ENCODE assay signal across 1 cellular context in genomic region chr1:147676306-147677085, GRCh38.
TF ChIP-seq lines count a peak whose summit lies in the region.

No MANE protein-coding gene starts in this region.

TF ChIP-seq in H1, 55 proteins besides CTCF, POLR2A, EP300 and RAD21 (continued from another document):
- TF ChIP-seq, protein P1, sequence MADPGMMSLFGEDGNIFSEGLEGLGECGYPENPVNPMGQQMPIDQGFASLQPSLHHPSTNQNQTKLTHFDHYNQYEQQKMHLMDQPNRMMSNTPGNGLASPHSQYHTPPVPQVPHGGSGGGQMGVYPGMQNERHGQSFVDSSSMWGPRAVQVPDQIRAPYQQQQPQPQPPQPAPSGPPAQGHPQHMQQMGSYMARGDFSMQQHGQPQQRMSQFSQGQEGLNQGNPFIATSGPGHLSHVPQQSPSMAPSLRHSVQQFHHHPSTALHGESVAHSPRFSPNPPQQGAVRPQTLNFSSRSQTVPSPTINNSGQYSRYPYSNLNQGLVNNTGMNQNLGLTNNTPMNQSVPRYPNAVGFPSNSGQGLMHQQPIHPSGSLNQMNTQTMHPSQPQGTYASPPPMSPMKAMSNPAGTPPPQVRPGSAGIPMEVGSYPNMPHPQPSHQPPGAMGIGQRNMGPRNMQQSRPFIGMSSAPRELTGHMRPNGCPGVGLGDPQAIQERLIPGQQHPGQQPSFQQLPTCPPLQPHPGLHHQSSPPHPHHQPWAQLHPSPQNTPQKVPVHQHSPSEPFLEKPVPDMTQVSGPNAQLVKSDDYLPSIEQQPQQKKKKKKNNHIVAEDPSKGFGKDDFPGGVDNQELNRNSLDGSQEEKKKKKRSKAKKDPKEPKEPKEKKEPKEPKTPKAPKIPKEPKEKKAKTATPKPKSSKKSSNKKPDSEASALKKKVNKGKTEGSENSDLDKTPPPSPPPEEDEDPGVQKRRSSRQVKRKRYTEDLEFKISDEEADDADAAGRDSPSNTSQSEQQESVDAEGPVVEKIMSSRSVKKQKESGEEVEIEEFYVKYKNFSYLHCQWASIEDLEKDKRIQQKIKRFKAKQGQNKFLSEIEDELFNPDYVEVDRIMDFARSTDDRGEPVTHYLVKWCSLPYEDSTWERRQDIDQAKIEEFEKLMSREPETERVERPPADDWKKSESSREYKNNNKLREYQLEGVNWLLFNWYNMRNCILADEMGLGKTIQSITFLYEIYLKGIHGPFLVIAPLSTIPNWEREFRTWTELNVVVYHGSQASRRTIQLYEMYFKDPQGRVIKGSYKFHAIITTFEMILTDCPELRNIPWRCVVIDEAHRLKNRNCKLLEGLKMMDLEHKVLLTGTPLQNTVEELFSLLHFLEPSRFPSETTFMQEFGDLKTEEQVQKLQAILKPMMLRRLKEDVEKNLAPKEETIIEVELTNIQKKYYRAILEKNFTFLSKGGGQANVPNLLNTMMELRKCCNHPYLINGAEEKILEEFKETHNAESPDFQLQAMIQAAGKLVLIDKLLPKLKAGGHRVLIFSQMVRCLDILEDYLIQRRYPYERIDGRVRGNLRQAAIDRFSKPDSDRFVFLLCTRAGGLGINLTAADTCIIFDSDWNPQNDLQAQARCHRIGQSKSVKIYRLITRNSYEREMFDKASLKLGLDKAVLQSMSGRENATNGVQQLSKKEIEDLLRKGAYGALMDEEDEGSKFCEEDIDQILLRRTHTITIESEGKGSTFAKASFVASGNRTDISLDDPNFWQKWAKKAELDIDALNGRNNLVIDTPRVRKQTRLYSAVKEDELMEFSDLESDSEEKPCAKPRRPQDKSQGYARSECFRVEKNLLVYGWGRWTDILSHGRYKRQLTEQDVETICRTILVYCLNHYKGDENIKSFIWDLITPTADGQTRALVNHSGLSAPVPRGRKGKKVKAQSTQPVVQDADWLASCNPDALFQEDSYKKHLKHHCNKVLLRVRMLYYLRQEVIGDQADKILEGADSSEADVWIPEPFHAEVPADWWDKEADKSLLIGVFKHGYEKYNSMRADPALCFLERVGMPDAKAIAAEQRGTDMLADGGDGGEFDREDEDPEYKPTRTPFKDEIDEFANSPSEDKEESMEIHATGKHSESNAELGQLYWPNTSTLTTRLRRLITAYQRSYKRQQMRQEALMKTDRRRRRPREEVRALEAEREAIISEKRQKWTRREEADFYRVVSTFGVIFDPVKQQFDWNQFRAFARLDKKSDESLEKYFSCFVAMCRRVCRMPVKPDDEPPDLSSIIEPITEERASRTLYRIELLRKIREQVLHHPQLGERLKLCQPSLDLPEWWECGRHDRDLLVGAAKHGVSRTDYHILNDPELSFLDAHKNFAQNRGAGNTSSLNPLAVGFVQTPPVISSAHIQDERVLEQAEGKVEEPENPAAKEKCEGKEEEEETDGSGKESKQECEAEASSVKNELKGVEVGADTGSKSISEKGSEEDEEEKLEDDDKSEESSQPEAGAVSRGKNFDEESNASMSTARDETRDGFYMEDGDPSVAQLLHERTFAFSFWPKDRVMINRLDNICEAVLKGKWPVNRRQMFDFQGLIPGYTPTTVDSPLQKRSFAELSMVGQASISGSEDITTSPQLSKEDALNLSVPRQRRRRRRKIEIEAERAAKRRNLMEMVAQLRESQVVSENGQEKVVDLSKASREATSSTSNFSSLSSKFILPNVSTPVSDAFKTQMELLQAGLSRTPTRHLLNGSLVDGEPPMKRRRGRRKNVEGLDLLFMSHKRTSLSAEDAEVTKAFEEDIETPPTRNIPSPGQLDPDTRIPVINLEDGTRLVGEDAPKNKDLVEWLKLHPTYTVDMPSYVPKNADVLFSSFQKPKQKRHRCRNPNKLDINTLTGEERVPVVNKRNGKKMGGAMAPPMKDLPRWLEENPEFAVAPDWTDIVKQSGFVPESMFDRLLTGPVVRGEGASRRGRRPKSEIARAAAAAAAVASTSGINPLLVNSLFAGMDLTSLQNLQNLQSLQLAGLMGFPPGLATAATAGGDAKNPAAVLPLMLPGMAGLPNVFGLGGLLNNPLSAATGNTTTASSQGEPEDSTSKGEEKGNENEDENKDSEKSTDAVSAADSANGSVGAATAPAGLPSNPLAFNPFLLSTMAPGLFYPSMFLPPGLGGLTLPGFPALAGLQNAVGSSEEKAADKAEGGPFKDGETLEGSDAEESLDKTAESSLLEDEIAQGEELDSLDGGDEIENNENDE (IDR thresholded peaks at IDR 0.05; ENCODE audit: insufficient replicate concordance, low read length), result no peak
- TF ChIP-seq POU5F1 (IDR thresholded peaks at IDR 0.05; ENCODE audit: low read depth, low read length) (no peak), CBX8 (IDR thresholded peaks at IDR 0.05; ENCODE audit: borderline replicate concordance, low read depth, low read length) (no peak)
